27 cellular contexts compared by ENCODE assay signal in the genomic region with DNA sequence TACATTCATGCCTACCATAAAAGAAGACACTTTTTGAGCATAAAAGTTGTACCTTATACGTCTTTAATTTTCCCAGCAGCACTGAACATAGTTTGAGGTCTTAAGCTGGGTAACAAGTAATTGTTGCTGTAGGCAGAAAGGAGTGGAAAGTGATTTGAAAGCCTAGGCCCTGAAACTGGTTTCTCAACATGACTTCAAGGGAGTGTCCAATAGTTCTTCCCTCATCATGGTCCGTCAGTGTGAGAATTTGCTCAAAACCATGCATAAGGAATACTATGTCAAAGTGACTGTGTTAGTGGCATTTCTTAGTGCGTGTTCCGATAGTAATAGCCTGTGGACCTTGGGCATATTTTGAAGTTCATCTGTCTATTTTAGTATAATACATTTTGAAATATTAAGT.
"Had no signal": no experiment of that assay in that cellular context is flagged by ENCODE, and none has a peak within 500 bp of the region (broad histone marks: within the 10 kb centered on the region; RNA-seq: fewer than 3 reads in every experiment).

No MANE protein-coding gene starts in this region.

- H3K4me3 ChIP-seq: stomach, suprapubic skin, testis, thoracic aorta, tibial artery, tibial nerve, transverse colon, upper lobe of left lung, upper lobe of right lung, uterus, vagina had no signal

- H3K36me3 ChIP-seq: stomach, suprapubic skin, thoracic aorta, tibial artery, tibial nerve, transverse colon, upper lobe of left lung, upper lobe of right lung, uterus, vagina had no signal

- H3K4me1 ChIP-seq: stomach, suprapubic skin, testis, tibial artery, tibial nerve, transverse colon, upper lobe of right lung, uterus, vagina had no signal

- H3K27ac Mint-ChIP-seq: stimulated activated effector memory CD8-positive, alpha-beta T cell treated with anti-CD3 and anti-CD28 coated beads, Interleukin-12 subunit alpha, Interleukin-12 subunit beta, amount 100 ng/mL, for 72 hours; stimulated activated memory B cell treated with anti-CD40 and anti-IgM and Interleukin-4, amounts not matched to agents 10 μg/mL and 1 μg/mL and 100 μg/mL, for 72 hours; stimulated activated naive B cell treated with anti-CD40 and anti-IgM and Interleukin-4, amounts not matched to agents 10 μg/mL and 1 μg/mL and 100 μg/mL, for 72 hours; stimulated activated naive CD8-positive, alpha-beta T cell treated with anti-CD3 and anti-CD28 coated beads, Interleukin-15, Interleukin-2, amounts not matched to agents 100 ng/mL and 50 ng/mL, for 24 hours had no signal

- H3K27me3 Mint-ChIP-seq: stimulated activated memory B cell treated with anti-CD40 and anti-IgM and Interleukin-4, amounts not matched to agents 10 μg/mL and 1 μg/mL and 100 μg/mL, for 72 hours; stimulated activated naive CD8-positive, alpha-beta T cell treated with anti-CD3 and anti-CD28 coated beads, Interleukin-15, amount 100 ng/mL, for 72 hours; stimulated activated naive CD8-positive, alpha-beta T cell treated with anti-CD3 and anti-CD28 coated beads, Interleukin-15, Interleukin-2, amounts not matched to agents 100 ng/mL and 50 ng/mL, for 24 hours had no signal

- H3K4me1 Mint-ChIP-seq: stimulated activated memory B cell treated with anti-CD40 and anti-IgM and Interleukin-4, amounts not matched to agents 10 μg/mL and 1 μg/mL and 100 μg/mL, for 72 hours; stimulated activated naive B cell treated with anti-CD40 and anti-IgM and Interleukin-4, amounts not matched to agents 10 μg/mL and 1 μg/mL and 100 μg/mL, for 72 hours; stimulated activated naive CD8-positive, alpha-beta T cell treated with anti-CD3 and anti-CD28 coated beads, Interleukin-15, amount 100 ng/mL, for 72 hours had no signal

- DNase-seq: stimulated activated CD4-positive, alpha-beta T cell treated with anti-CD3 and anti-CD28 coated beads, Interleukin-1b, Interleukin-23, amount 100 ng/mL, for 48 hours; stimulated activated CD4-positive, alpha-beta T cell treated with anti-CD3 and anti-CD28 coated beads, Interleukin-2, amount 100 ng/mL, for 24 hours; stimulated activated CD4-positive, alpha-beta T cell treated with anti-CD3 and anti-CD28 coated beads, Interleukin-2, amount 100 ng/mL, for 48 hours; stimulated activated CD4-positive, alpha-beta T cell treated with anti-CD3 and anti-CD28 coated beads, Interleukin-4, amount 100 ng/mL, for 1 hour; stimulated activated CD4-positive, alpha-beta T cell treated with anti-CD3 and anti-CD28 coated beads, Interleukin-4, amount 100 ng/mL, for 24 hours; stimulated activated CD4-positive, alpha-beta T cell treated with anti-CD3 and anti-CD28 coated beads, Interleukin-4, amount 100 ng/mL, for 4 hours; stimulated activated CD8-positive, alpha-beta memory T cell treated with anti-CD3 and anti-CD28 coated beads, Interleukin-4, amount 100 ng/mL, for 48 hours; stimulated activated naive B cell treated with anti-CD40 and anti-IgM and Interleukin-4, amounts not matched to agents 10 μg/mL and 1 μg/mL and 100 μg/mL, for 72 hours; stimulated activated naive CD4-positive, alpha-beta T cell; stimulated activated naive CD4-positive, alpha-beta T cell treated with Interleukin-2 at 50 U/mL for 16 hours; stimulated activated naive CD8-positive, alpha-beta T cell treated with anti-CD3 and anti-CD28 coated beads, Interleukin-15, amount 100 ng/mL, for 72 hours; stimulated activated naive CD8-positive, alpha-beta T cell treated with anti-CD3 and anti-CD28 coated beads, Interleukin-15, Interleukin-2, amounts not matched to agents 100 U/mL and 50 U/mL, for 24 hours; stomach; substantia nigra; testis; tibial artery; transverse colon; upper lobe of left lung; upper lobe of right lung; uterus had no signal

- H3K27me3 ChIP-seq: stomach, suprapubic skin, testis, tibial artery, tibial nerve, transverse colon, upper lobe of left lung, upper lobe of right lung, uterus, vagina had no signal

- H3K4me3 Mint-ChIP-seq: stimulated activated effector memory CD8-positive, alpha-beta T cell treated with anti-CD3 and anti-CD28 coated beads, Interleukin-12 subunit alpha, Interleukin-12 subunit beta, amount 100 ng/mL, for 72 hours; stimulated activated memory B cell treated with anti-CD40 and anti-IgM and Interleukin-4, amounts not matched to agents 10 μg/mL and 1 μg/mL and 100 μg/mL, for 72 hours; stimulated activated naive B cell treated with anti-CD40 and anti-IgM and Interleukin-4, amounts not matched to agents 10 μg/mL and 1 μg/mL and 100 μg/mL, for 72 hours; stimulated activated naive CD8-positive, alpha-beta T cell treated with anti-CD3 and anti-CD28 coated beads, Interleukin-15, amount 100 ng/mL, for 72 hours; stimulated activated naive CD8-positive, alpha-beta T cell treated with anti-CD3 and anti-CD28 coated beads, Interleukin-15, Interleukin-2, amounts not matched to agents 100 ng/mL and 50 ng/mL, for 24 hours had no signal

- ATAC-seq: stimulated activated effector memory CD8-positive, alpha-beta T cell treated with anti-CD3 and anti-CD28 coated beads, Interleukin-12 subunit alpha, Interleukin-12 subunit beta, amount 100 ng/mL, for 72 hours; stimulated activated memory B cell treated with anti-CD40 and anti-IgM and Interleukin-4, amounts not matched to agents 10 μg/mL and 1 μg/mL and 100 μg/mL, for 72 hours; stimulated activated naive B cell treated with anti-CD40 and anti-IgM and Interleukin-4, amounts not matched to agents 10 μg/mL and 1 μg/mL and 100 μg/mL, for 72 hours; stimulated activated naive CD8-positive, alpha-beta T cell treated with anti-CD3 and anti-CD28 coated beads, Interleukin-15, amount 100 ng/mL, for 72 hours; stimulated activated naive CD8-positive, alpha-beta T cell treated with anti-CD3 and anti-CD28 coated beads, Interleukin-15, Interleukin-2, amounts not matched to agents 100 U/mL and 50 U/mL, for 24 hours had no signal

- H3K9me3 ChIP-seq: stomach, suprapubic skin, testis, thoracic aorta, tibial artery, tibial nerve, upper lobe of left lung, upper lobe of right lung, uterus, vagina had no signal

- H3K36me3 Mint-ChIP-seq: stimulated activated effector memory CD8-positive, alpha-beta T cell treated with anti-CD3 and anti-CD28 coated beads, Interleukin-12 subunit alpha, Interleukin-12 subunit beta, amount 100 ng/mL, for 72 hours; stimulated activated memory B cell treated with anti-CD40 and anti-IgM and Interleukin-4, amounts not matched to agents 10 μg/mL and 1 μg/mL and 100 μg/mL, for 72 hours; stimulated activated naive B cell treated with anti-CD40 and anti-IgM and Interleukin-4, amounts not matched to agents 10 μg/mL and 1 μg/mL and 100 μg/mL, for 72 hours had no signal

- H3K27ac ChIP-seq: stomach, suprapubic skin, testis, thoracic aorta, tibial artery, tibial nerve, transverse colon, upper lobe of left lung, upper lobe of right lung, uterus, vagina had no signal
